In the genomic region with DNA sequence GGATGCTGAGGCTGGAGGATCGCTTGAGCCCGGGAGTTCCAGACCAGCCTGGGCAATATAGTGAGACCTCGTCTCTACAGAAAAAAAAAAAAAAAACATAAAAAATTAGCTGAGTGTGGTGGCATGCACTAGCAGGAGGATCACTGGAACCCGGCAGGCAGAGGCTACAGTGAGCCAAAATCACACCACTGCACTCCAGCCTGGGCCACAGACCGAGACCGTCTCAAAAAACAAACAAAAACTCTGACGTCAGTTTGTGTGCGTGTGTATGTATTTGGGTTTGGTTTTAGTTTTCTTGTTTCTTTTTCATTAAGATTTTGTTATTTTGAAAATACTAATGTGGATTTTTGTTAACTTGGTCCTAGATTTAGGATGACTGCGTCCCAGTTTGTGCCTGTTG, we compare ENCODE assay signal across 21 cellular contexts. TPM values are rescaled to one million over a fixed set of nuclear protein-coding genes. Genes with fewer than 3 reads are reported as not detected.
DNase-seq lines count a peak whose midpoint lies in the region; ATAC-seq and TF ChIP-seq lines count a peak whose summit lies in the region.
"Had no signal": no experiment of that assay in that cellular context is flagged by ENCODE, and none has a peak within 500 bp of the region (broad histone marks: within the 10 kb centered on the region; RNA-seq: fewer than 3 reads in every experiment).

No MANE protein-coding gene starts in this region.

- peaks cover 0 to 94% (median 82%) of the 10 kb centered on the region in 9 donors for H3K36me3 ChIP-seq in heart left ventricle
- H3K36me3 ChIP-seq in upper lobe of left lung = peaks cover 5 to 76% (median 35%) of the 10 kb centered on the region in 4 donors

- H3K4me3 Mint-ChIP-seq in osteocyte (ENCODE audit: unreplicated experiment) = no peak overlapping the region
- H3K4me3 Mint-ChIP-seq: activated naive CD8-positive, alpha-beta T cell treated with anti-CD3 and anti-CD28 coated beads, Interleukin-2, amount 50 U/mL, for 24 hours had no signal

- peaks cover 33% of the 10 kb centered on the region for H3K4me1 Mint-ChIP-seq in osteocyte (ENCODE audit: unreplicated experiment)

- TF ChIP-seq CTCF in heart left ventricle (IDR thresholded peaks at IDR 0.05) (no peak), fibroblast of the aortic adventitia (IDR thresholded peaks at IDR 0.05; ENCODE audit: insufficient read depth, low read length) (no peak), osteocyte (IDR thresholded peaks at IDR 0.05) (no peak), upper lobe of left lung (IDR thresholded peaks at IDR 0.05) (no peak)

- peaks cover 39% of the 10 kb centered on the region for H3K36me3 Mint-ChIP-seq in osteocyte (ENCODE audit: unreplicated experiment)

- no peaks in the 10 kb centered on the region for H3K27me3 ChIP-seq in heart left ventricle
- H3K27me3 ChIP-seq in upper lobe of left lung = no peaks in the 10 kb centered on the region
- H3K27me3 ChIP-seq: BE2C, suprapubic skin had no signal

- H3K4me3 ChIP-seq in heart left ventricle (no peak overlapping the region), fibroblast of the aortic adventitia (ENCODE audit: low read depth, low read length) (no peak overlapping the region), upper lobe of left lung (no peak overlapping the region)
- H3K4me3 ChIP-seq: suprapubic skin had no signal

- H3K4me1 ChIP-seq in heart left ventricle (peaks cover 8 to 60% (median 38%) of the 10 kb centered on the region in 12 donors), upper lobe of left lung (peaks cover 16 to 36% (median 31%) of the 10 kb centered on the region in 4 donors)
- H3K4me1 ChIP-seq: BE2C had no signal

- TF ChIP-seq EP300 in upper lobe of left lung (IDR thresholded peaks at IDR 0.05) = no peak

- intact Hi-C loops in heart left ventricle (cut with DNase I) = loop anchor here in 4 of 10 donors (2.0 to 5.0 kb wide), 3 partner anchors 16 to 57 kb away; partner anchors contain the start of gene RAB1A (in 2 of the 4)
- intact Hi-C loops in Right ventricle myocardium superior (cut with DNase I) = loop anchor here (10.0 kb wide), 1 partner anchor 60 kb away; the partner anchor contains the start of gene RAB1A

- WGBS in heart left ventricle, 4 donors = 64 to 81% (median 70%) methylated on average over 9 of the region's 9 CpGs
- 69 to 80% methylated on average over 9 of the region's 9 CpGs for WGBS in upper lobe of left lung, 2 donors

- DNase-seq in heart left ventricle (no peak), Right ventricle myocardium superior (no peak), fibroblast of the aortic adventitia (ENCODE audit: low read depth) (peak; percentile 23), osteocyte (ENCODE audit: extremely low spot score, unreplicated experiment) (no peak), upper lobe of left lung (no peak), HuH-7 (ENCODE audit: low spot score) (no peak), EL (no peak)
- DNase-seq: 8988T; activated naive CD8-positive, alpha-beta T cell treated with anti-CD3 and anti-CD28 coated beads, Interleukin-2, amount 50 U/mL, for 24 hours; BE2C; GDM1; hippocampal formation; kidney glomerular epithelial cell; NCI-H1436; NCI-H82; nucleus accumbens; stimulated activated CD4-positive, alpha-beta T cell treated with anti-CD3 and anti-CD28 coated beads, Interleukin-4, amount 100 ng/mL, for 1 hour; T-helper 9 cell had no signal

- peak overlapping the region in 11 of 12 donors; percentile 12 to 74 (median 60) for H3K27ac ChIP-seq in heart left ventricle
- peak overlapping the region in 3 of 4 donors; percentile 1 to 71 (median 49) for H3K27ac ChIP-seq in upper lobe of left lung

- H3K27me3 Mint-ChIP-seq in osteocyte (ENCODE audit: unreplicated experiment) = no peaks in the 10 kb centered on the region
- H3K27me3 Mint-ChIP-seq: activated naive CD8-positive, alpha-beta T cell treated with anti-CD3 and anti-CD28 coated beads, Interleukin-2, amount 50 U/mL, for 24 hours had no signal

- TF ChIP-seq POLR2A in heart left ventricle (IDR thresholded peaks at IDR 0.05) = no peak
- TF ChIP-seq POLR2A in upper lobe of left lung (IDR thresholded peaks at IDR 0.05) = no peak

- ATAC-seq in heart left ventricle (no peak), Right ventricle myocardium superior (ENCODE audit: poor library complexity) (no peak), upper lobe of left lung (ENCODE audit: low FRiP score in 2 of 2) (no peak), GM21619 (IDR thresholded peaks at IDR 0.05; ENCODE audit: unreplicated experiment) (no peak)
- ATAC-seq: activated naive CD8-positive, alpha-beta T cell treated with anti-CD3 and anti-CD28 coated beads, Interleukin-2, amount 50 U/mL, for 24 hours had no signal

- H3K9me3 Mint-ChIP-seq in osteocyte (ENCODE audit: unreplicated experiment) = no peaks in the 10 kb centered on the region
- H3K9me3 Mint-ChIP-seq: activated naive CD8-positive, alpha-beta T cell treated with anti-CD3 and anti-CD28 coated beads, Interleukin-2, amount 50 U/mL, for 24 hours; activated T-helper 2 cell treated with anti-CD3 and anti-CD28 coated beads, Interferon-gamma antibody, Interleukin-2, Interleukin-4, amounts not matched to agents 10 μg/mL and 5 μg/mL and 100 μg/mL, durations not matched to agents 14 hours and 24 hours and 36 hours had no signal

- H3K27ac Mint-ChIP-seq in osteocyte (ENCODE audit: unreplicated experiment) = peak overlapping the region; percentile 76
- H3K27ac Mint-ChIP-seq: activated T-helper 2 cell treated with anti-CD3 and anti-CD28 coated beads, Interferon-gamma antibody, Interleukin-2, Interleukin-4, amounts not matched to agents 10 μg/mL and 5 μg/mL and 100 μg/mL, durations not matched to agents 14 hours and 24 hours and 36 hours had no signal

- H3K9me3 ChIP-seq in heart left ventricle (no peaks in the 10 kb centered on the region), upper lobe of left lung (no peaks in the 10 kb centered on the region)
- H3K9me3 ChIP-seq: BE2C, suprapubic skin had no signal

RNA-seq across cellular contexts. Expression of gene CEP68, which starts 19.0 kb away (rescaled TPM):
- total RNA-seq in heart left ventricle = 10 to 100 TPM; 14.0 to 26.8 (median 18.8) TPM
- 1 to 10 TPM; 6.5 to 7.6 TPM for polyA plus RNA-seq in heart left ventricle
- total RNA-seq in Right ventricle myocardium superior = 19.5 TPM
- total RNA-seq in fibroblast of the aortic adventitia (ENCODE audit: low replicate concordance) = 12.0 and 12.3 TPM in 2 replicates
- 20.7 and 22.4 TPM in 2 replicates for total RNA-seq in osteocyte
- total RNA-seq in upper lobe of left lung = 10 to 100 TPM in 5 of 6 donors, 1 to 10 TPM in 1; 9.4 to 24.1 (median 13.3) TPM

RNA-seq across cellular contexts. Expression of gene RAB1A, which starts 54.7 kb away (rescaled TPM):
- total RNA-seq in heart left ventricle (100 to 1,000 TPM in 6 of 9 donors, 10 to 100 TPM in 3; 49.0 to 137 (median 118) TPM), Right ventricle myocardium superior (115 TPM), fibroblast of the aortic adventitia (ENCODE audit: low replicate concordance) (72.1 and 80.7 TPM in 2 replicates), osteocyte (128 and 132 TPM in 2 replicates), upper lobe of left lung (100 to 1,000 TPM in 3 of 6 donors, 10 to 100 TPM in 3; 32.5 to 131 (median 109) TPM)
- polyA plus RNA-seq in heart left ventricle = 100 to 1,000 TPM in 1 of 2 donors, 10 to 100 TPM in 1; 87.7 to 164 TPM
